ENCODE assay signal across 10 cellular contexts in the genomic region with DNA sequence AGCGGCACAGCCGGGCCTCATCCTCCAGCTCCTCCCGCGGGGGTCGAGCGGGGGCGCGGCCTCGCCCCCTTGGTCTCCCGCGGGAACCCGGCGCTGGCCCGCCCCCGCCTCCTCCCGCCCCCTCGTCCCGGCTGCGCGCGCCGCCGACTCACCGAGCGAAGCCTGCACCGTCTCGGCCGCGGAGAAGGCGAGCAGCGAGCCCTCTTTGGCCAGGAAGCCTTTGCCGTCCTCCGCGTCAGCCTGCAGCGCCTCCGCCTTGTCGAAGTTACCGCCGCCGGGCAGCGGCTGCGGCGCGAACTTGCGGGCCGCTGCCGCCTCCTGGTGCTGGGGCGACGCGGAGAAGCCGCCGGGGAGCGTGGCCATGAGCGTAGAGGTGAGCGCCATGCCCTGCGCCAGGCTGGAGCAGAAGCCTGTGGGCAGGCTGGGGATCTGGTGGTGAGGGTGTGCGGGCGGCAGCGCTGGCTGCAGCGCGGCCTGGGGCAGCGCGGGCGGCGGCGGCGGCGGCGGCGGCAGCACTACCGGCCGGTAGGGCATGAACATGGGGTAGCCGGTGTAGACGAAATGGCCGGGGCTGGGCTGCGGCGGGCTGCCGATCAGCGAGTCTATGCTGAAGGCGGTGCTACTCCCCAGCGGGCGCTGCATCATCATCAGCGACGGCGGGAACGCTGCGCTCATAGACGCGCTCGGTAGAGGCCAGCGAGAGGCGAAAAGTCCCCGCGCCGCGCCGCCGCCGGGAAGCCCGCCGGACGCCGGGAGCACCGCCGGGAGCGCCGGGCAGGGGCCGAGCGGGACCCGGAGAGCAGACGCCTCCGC. TPM values are rescaled to one million over a fixed set of nuclear protein-coding genes. Genes with fewer than 3 reads are reported as not detected.
DNase-seq lines count a peak whose midpoint lies in the region; ATAC-seq and TF ChIP-seq lines count a peak whose summit lies in the region.
"Had no signal": no experiment of that assay in that cellular context is flagged by ENCODE, and none has a peak within 500 bp of the region (broad histone marks: within the 10 kb centered on the region; RNA-seq: fewer than 3 reads in every experiment).

No MANE protein-coding gene starts in this region.

- no peak overlapping the region for H3K27ac Mint-ChIP-seq in effector memory CD8-positive, alpha-beta T cell

- H3K36me3 Mint-ChIP-seq in effector memory CD8-positive, alpha-beta T cell (ENCODE audit: insufficient read depth) = peaks cover 6% of the 10 kb centered on the region

- H3K27ac ChIP-seq in ectodermal cell (ENCODE audit: insufficient read depth, low read depth, low read length, poor library complexity, severe bottlenecking) = no peak overlapping the region

- H3K4me3 Mint-ChIP-seq in effector memory CD8-positive, alpha-beta T cell = no peak overlapping the region

- H3K27me3 ChIP-seq in BJ (ENCODE audit: control insufficient read depth, insufficient read depth, low read length) (peaks cover 66% of the 10 kb centered on the region), ectodermal cell (ENCODE audit: control insufficient read depth, insufficient read depth, low read length, poor library complexity, severe bottlenecking) (peaks cover 100% of the 10 kb centered on the region)

- H3K9me3 Mint-ChIP-seq in effector memory CD8-positive, alpha-beta T cell = no peaks in the 10 kb centered on the region
- H3K9me3 Mint-ChIP-seq: central memory CD8-positive, alpha-beta T cell had no signal

- 0 to 1% methylated on average over 112 of the region's 112 CpGs for WGBS in ectodermal cell, 2 experiments

- peaks cover 43% of the 10 kb centered on the region for H3K4me1 ChIP-seq in ectodermal cell (ENCODE audit: control insufficient read depth, insufficient read depth, low read length)

- H3K27me3 Mint-ChIP-seq in effector memory CD8-positive, alpha-beta T cell = peaks cover 46 to 69% of the 10 kb centered on the region in 2 donors

- no peak for TF ChIP-seq CTCF in BJ (IDR thresholded peaks at IDR 0.05; ENCODE audit: insufficient read depth, low read depth, low read length)
- peak; percentile 40; the same call in 1 of the 2 replicates for TF ChIP-seq CTCF in LNCAP (IDR thresholded peaks at IDR 0.05)

- CTCF ChIA-PET in BJ (lab: Yijun Ruan, JAX) = interaction anchor here (2.7 to 4.9 kb wide), 2 partner anchors 10 to 14 kb away, joined by 12 to 21 read pairs; no protein-coding TSS in a partner anchor

- no peak for ATAC-seq in GM18858 (IDR thresholded peaks at IDR 0.05; ENCODE audit: unreplicated experiment)
- no peak for ATAC-seq in effector memory CD8-positive, alpha-beta T cell (replicated peaks)

- no peaks in the 10 kb centered on the region for H3K9me3 ChIP-seq in ectodermal cell (ENCODE audit: control insufficient read depth, low read length)

- H3K4me3 ChIP-seq in BJ (ENCODE audit: low read depth, low read length) (peak overlapping the region; percentile 33), ectodermal cell (ENCODE audit: insufficient read depth, low read depth, low read length) (peak overlapping the region; percentile 55)

- H3K4me1 Mint-ChIP-seq in effector memory CD8-positive, alpha-beta T cell (ENCODE audit: low read depth in 2 of 2) = peaks cover 4 to 19% of the 10 kb centered on the region in 2 donors

- no peaks in the 10 kb centered on the region for H3K36me3 ChIP-seq in BJ (ENCODE audit: control insufficient read depth, insufficient read depth, low read length)
- no peaks in the 10 kb centered on the region for H3K36me3 ChIP-seq in ectodermal cell (ENCODE audit: control insufficient read depth, insufficient read depth, low read length)

- POLR2A ChIA-PET in BJ (lab: Charles Lee) = no interaction called here

- DNase-seq in BJ (ENCODE audit: low read depth) (no peak), myocyte (ENCODE audit: low read depth) (peak; percentile 55), RKO (ENCODE audit: low spot score) (no peak), hypothalamus (lab: John Stamatoyannopoulos, UW) (no peak)
- DNase-seq in effector memory CD8-positive, alpha-beta T cell = no peak

RNA-seq across cellular contexts. Expression of a gene that starts 0.7 kb away (rescaled TPM):
- 0.11 TPM in 1 of 2 replicates, not detected in the other for polyA plus RNA-seq in BJ (2011; rRNA removed)
- not detected in 2 replicates for polyA minus RNA-seq in BJ (2011; rRNA and poly(A)+ RNA removed)
- polyA plus RNA-seq in ectodermal cell (2013, experiment 1 of 4) = 3.2 TPM
- polyA plus RNA-seq in ectodermal cell (2013, experiment 2 of 4) = 2.1 TPM
- polyA plus RNA-seq in ectodermal cell (2013, experiment 3 of 4) = 6.1 TPM
- polyA plus RNA-seq in ectodermal cell (2013, experiment 4 of 4) = 3.9 TPM
- total RNA-seq in myocyte = 0.26 TPM in 1 of 2 replicates, not detected in the other
- polyA plus RNA-seq in myocyte (2012) = 0.37 TPM
- total RNA-seq: subcutaneous adipose tissue had no signal
